Comparison of ENCODE assay signal across 1 cellular context in the genomic region with DNA sequence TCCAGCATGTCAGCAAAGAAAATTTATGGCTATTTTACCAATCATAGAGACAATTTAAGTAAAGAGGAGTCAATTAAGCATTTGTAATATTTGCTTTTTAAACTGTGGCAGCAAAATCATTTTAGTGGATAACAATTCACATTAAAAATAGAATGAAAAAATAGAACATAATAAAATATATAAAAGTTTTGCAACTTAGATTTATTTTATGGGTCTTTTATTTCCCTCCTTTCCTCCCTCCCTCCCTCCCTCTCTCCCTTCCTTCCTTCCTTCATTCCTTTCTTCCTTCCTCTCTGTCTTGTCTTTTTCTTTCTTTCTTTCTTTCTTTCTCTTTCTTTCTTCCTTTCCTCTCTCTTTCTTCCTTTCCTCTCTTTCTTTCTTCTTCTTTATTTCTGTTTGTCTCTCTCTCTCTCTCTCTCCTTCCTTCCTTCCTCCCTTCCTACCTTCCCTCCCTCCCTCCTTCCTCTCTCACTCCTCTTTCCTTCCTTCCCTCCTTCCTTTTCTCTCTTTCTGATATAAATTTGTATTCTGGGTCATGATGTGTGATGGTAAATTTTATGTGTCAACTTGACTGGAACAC.
TF ChIP-seq lines count a peak whose summit lies in the region.

No MANE protein-coding gene starts in this region.

TF ChIP-seq in K562, 482 proteins besides CTCF, POLR2A, EP300 and RAD21 (continued from another document):
- TF ChIP-seq NEUROD1 (IDR thresholded peaks at IDR 0.05; ENCODE audit: borderline replicate concordance, low read depth, low read length, partially characterized antibody) = no peak
- TF ChIP-seq, protein P1, sequence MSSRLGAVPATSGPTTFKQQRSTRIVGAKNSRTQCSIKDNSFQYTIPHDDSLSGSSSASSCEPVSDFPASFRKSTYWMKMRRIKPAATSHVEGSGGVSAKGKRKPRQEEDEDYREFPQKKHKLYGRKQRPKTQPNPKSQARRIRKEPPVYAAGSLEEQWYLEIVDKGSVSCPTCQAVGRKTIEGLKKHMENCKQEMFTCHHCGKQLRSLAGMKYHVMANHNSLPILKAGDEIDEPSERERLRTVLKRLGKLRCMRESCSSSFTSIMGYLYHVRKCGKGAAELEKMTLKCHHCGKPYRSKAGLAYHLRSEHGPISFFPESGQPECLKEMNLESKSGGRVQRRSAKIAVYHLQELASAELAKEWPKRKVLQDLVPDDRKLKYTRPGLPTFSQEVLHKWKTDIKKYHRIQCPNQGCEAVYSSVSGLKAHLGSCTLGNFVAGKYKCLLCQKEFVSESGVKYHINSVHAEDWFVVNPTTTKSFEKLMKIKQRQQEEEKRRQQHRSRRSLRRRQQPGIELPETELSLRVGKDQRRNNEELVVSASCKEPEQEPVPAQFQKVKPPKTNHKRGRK (tag; IDR thresholded peaks at IDR 0.05) = peak; percentile 76
- peak; percentile 20 for TF ChIP-seq PCBP1 (IDR thresholded peaks at IDR 0.05; ENCODE audit: low read depth, low read length, poor library complexity, severe bottlenecking)
- TF ChIP-seq, protein P2, sequence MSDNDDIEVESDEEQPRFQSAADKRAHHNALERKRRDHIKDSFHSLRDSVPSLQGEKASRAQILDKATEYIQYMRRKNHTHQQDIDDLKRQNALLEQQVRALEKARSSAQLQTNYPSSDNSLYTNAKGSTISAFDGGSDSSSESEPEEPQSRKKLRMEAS (CRISPR knock-in tag; IDR thresholded peaks at IDR 0.05) = no peak
- peak; percentile 82 for TF ChIP-seq HNRNPK (IDR thresholded peaks at IDR 0.05; ENCODE audit: low read depth, low read length, poor library complexity, severe bottlenecking)
- no peak for TF ChIP-seq RBM25 (IDR thresholded peaks at IDR 0.05; ENCODE audit: low read depth, low read length, severe bottlenecking)
